ENCODE assay signal across 8 cellular contexts in the genomic region with DNA sequence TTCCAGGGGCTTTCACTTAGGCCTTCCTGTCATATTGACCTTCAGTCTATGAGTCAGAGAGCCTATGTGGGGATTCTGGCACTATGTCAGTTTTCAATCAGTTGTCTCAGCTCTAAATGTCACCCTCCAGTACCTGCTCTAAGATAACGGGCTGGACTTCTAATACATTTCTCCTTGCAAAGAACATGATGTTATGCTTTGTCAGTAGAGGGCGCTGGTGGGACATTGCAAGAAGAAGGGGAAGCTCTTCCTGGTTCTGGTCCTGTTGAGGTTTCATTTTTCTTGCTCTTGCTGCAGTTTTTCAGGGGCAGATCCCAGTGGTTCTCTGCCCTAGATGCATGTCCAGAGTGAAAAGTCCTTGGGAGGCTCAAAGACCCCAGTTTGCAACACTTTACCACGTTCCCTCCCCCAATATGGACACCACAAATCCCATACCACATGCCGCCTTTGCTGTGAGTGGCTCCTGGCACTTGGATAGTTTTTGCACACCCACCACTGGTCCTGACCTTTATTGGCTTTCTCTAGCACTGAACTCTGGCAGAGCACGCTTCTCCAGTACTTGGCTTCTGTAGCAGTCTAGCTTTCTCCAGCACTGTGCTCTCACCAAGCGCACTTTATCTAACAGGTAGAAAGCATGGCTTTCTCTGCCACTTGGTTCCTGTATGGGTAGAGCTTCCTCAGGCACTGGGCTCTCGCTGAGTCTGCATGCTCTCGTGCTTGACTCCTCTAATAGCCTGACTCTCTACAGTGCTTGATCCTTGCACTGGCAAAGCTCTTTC. TPM values are rescaled to one million over a fixed set of nuclear protein-coding genes. Genes with fewer than 3 reads are reported as not detected.
DNase-seq lines count a peak whose midpoint lies in the region; ATAC-seq and TF ChIP-seq lines count a peak whose summit lies in the region.

No MANE protein-coding gene starts in this region.

- no peaks in the 10 kb centered on the region for H3K79me2 ChIP-seq in DND-41 (ENCODE audit: insufficient read depth, low read length)

- intact Hi-C loops in dorsolateral prefrontal cortex (cut with DNase I) = loop anchor here (1.0 to 5.0 kb wide), 4 partner anchors 54 to 76 kb away; no protein-coding TSS in a partner anchor

- H3K9me3 ChIP-seq in DND-41 (ENCODE audit: insufficient read depth, low read length, severe bottlenecking) = no peaks in the 10 kb centered on the region

- peak overlapping the region; percentile 39 for H3K9ac ChIP-seq in DND-41 (ENCODE audit: low read depth, low read length)

- H3K36me3 ChIP-seq in DND-41 (ENCODE audit: insufficient read depth, low read length) = no peaks in the 10 kb centered on the region

- ATAC-seq in DND-41 (ENCODE audit: insufficient read depth, low read depth) (peak; percentile 98), HG03432 (IDR thresholded peaks at IDR 0.05; ENCODE audit: unreplicated experiment) (peak; percentile 59), GM18519 (IDR thresholded peaks at IDR 0.05; ENCODE audit: low FRiP score, unreplicated experiment) (no peak)

- H3K27ac ChIP-seq in DND-41 (ENCODE audit: low read length) (peak overlapping the region; percentile 73), dorsolateral prefrontal cortex (peak overlapping the region in 32 of 59 donors; percentile 4 to 79 (median 53))

- no peaks in the 10 kb centered on the region for H4K20me1 ChIP-seq in DND-41 (ENCODE audit: insufficient read depth, low read length)

- H3K27me3 ChIP-seq in DND-41 (ENCODE audit: insufficient read depth, low read length, poor library complexity) = no peaks in the 10 kb centered on the region
- H3K27me3 ChIP-seq in dorsolateral prefrontal cortex = no peaks in the 10 kb centered on the region

- TF ChIP-seq CTCF in DND-41 (IDR thresholded peaks at IDR 0.05; ENCODE audit: borderline replicate concordance, extremely low read depth, low read length, poor library complexity, severe bottlenecking) (peak; percentile 95), dorsolateral prefrontal cortex (IDR thresholded peaks at IDR 0.05 in 54 of 56, conservative IDR thresholded peaks at IDR 0.05 in 2 of 56; ENCODE audit: low read depth in 1 of 56, partially characterized antibody in 56 of 56) (peak; percentile 42 to 89 (median 80))

- peak overlapping the region; percentile 54 for H3K4me2 ChIP-seq in DND-41 (ENCODE audit: insufficient read depth, low read length)

- H2AFZ ChIP-seq in DND-41 (ENCODE audit: low read depth, low read length) = peak overlapping the region; percentile 89

- peaks cover 11% of the 10 kb centered on the region for H3K4me1 ChIP-seq in DND-41 (ENCODE audit: insufficient read depth, low read length)

- peak overlapping the region in 1 of 2 experiments; percentile 29; a peak in 2 of 4 replicates for H3K4me3 ChIP-seq in DND-41 (ENCODE audit: low read depth in 1 of 2, low read length in 2 of 2)
- H3K4me3 ChIP-seq in dorsolateral prefrontal cortex = peak overlapping the region in 24 of 59 donors; percentile 2 to 34 (median 24)

- peak; percentile 85 for DNase-seq in DND-41
- peak; percentile 94 for DNase-seq in NCI-H69 (lab: John Stamatoyannopoulos, UW)
- DNase-seq in activated CD4-positive, alpha-beta T cell treated with anti-CD3 and anti-CD28 coated beads, Interleukin-2, amount 50 U/mL, for 24 hours (ENCODE audit: low read depth in 1 of 2, low spot score in 1 of 2) = peak; percentile 29 to 85
- peak in 4 of 10 donors; percentile 30 to 59 (median 48) for DNase-seq in dorsolateral prefrontal cortex
- DNase-seq in lung microvascular endothelial cell (ENCODE audit: low read depth in 2 of 2) = peak; percentile 92 to 94
- peak; percentile 53 to 91 (median 79) for DNase-seq in stimulated activated CD4-positive, alpha-beta T cell treated with anti-CD3 and anti-CD28 coated beads, TNF-alpha, amount 100 ng/mL, for 48 hours (ENCODE audit: low read depth in 3 of 3)

RNA-seq across cellular contexts. Expression of gene BCL7C, which starts 49.0 kb away (rescaled TPM):
- total RNA-seq in dorsolateral prefrontal cortex = 10 to 100 TPM in 118 of 120 experiments, 1 to 10 TPM in 2; 8.8 to 28.1 (median 15.6) TPM
- 39.7 and 72.0 TPM in 2 replicates for total RNA-seq in lung microvascular endothelial cell

RNA-seq across cellular contexts. Expression of gene CTF1, which starts 51.6 kb away (rescaled TPM):
- total RNA-seq in dorsolateral prefrontal cortex = 1 to 10 TPM in 119 of 120 experiments, under 1 TPM in 1; 0.90 to 9.9 (median 3.1) TPM
- total RNA-seq in lung microvascular endothelial cell = 0.22 and 0.40 TPM in 2 replicates

RNA-seq across cellular contexts. Expression of gene ZNF629, which starts 57.9 kb away (rescaled TPM):
- total RNA-seq in dorsolateral prefrontal cortex = 10 to 100 TPM; 11.5 to 20.4 (median 15.6) TPM
- total RNA-seq in lung microvascular endothelial cell = 3.9 and 5.2 TPM in 2 replicates
